ENCODE assay signal across 16 cellular contexts in the genomic region with DNA sequence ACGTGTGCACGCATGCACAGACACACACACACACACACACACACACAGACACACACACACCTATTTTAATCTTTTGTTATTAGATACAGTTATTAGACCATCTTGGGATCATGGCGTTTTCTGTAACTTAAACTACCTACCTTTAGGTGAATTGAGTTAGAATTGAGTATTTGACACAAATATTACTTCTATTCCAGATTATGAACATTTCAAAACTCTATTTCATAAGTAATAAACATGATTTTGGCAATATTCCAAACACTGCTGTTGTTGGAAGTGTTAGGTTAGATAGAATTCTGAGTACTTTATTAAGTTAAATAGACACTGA.
DNase-seq lines count a peak whose midpoint lies in the region; ATAC-seq and TF ChIP-seq lines count a peak whose summit lies in the region.
"Had no signal": no experiment of that assay in that cellular context is flagged by ENCODE, and none has a peak within 500 bp of the region (broad histone marks: within the 10 kb centered on the region; RNA-seq: fewer than 3 reads in every experiment).

No MANE protein-coding gene starts in this region.

- H3K27ac Mint-ChIP-seq in CD14-positive monocyte: no peak overlapping the region
- no peak overlapping the region for H3K27ac Mint-ChIP-seq in chondrocyte (ENCODE audit: unreplicated experiment)
- H3K27ac Mint-ChIP-seq: CD8-positive, alpha-beta memory T cell; T-cell had no signal

- H3K4me3 Mint-ChIP-seq in CD14-positive monocyte (no peak overlapping the region), chondrocyte (ENCODE audit: unreplicated experiment) (no peak overlapping the region)
- H3K4me3 Mint-ChIP-seq: CD8-positive, alpha-beta memory T cell; T-cell had no signal

- intact Hi-C loops in CD14-positive monocyte (cut with micrococcal nuclease): loop anchor here in 1 of 2 donors (5.0 kb wide), 1 partner anchor 169 kb away; no protein-coding TSS in a partner anchor
- intact Hi-C loops in Panc1 (cut with micrococcal nuclease; ENCODE audit: unreplicated experiment): no loop called here

- H3K9me3 Mint-ChIP-seq in CD14-positive monocyte (peaks cover 0 to 5% (median 3%) of the 10 kb centered on the region in 7 donors), chondrocyte (ENCODE audit: low read depth) (peaks cover 12% of the 10 kb centered on the region)

- POLR2A ChIA-PET in Panc1 (lab: Charles Lee) (interaction anchor here (0.6 kb wide), 1 partner anchor 167 kb away, joined by 3 read pairs; no protein-coding TSS in a partner anchor), GM10248 (lab: Yijun Ruan, JAX) (no interaction called here)

- H3K4me1 Mint-ChIP-seq in CD14-positive monocyte (peaks cover 7% of the 10 kb centered on the region), chondrocyte (ENCODE audit: low read depth) (no peaks in the 10 kb centered on the region)
- H3K4me1 Mint-ChIP-seq: CD8-positive, alpha-beta memory T cell; T-cell had no signal

- DNase-seq in CD14-positive monocyte (ENCODE audit: low spot score) (no peak), Panc1 (ENCODE audit: low read depth, low spot score) (no peak), chondrocyte (ENCODE audit: low spot score) (no peak), ecto neural progenitor cell (ENCODE audit: low spot score) (no peak), GM10248 (ENCODE audit: extremely low spot score) (no peak), NCI-H2081 (lab: John Stamatoyannopoulos, UW) (no peak)
- DNase-seq: Calu3; CD8-positive, alpha-beta memory T cell; KG1; NCI-H2029; Peyer's patch; T-cell had no signal

- TF ChIP-seq CTCF in CD14-positive monocyte (IDR thresholded peaks at IDR 0.05) (peak; percentile 4), Panc1 (IDR thresholded peaks at IDR 0.05) (peak; percentile 14; the same call in 1 of the 2 replicates), chondrocyte (IDR thresholded peaks at IDR 0.05) (peak; percentile 62), GM10248 (IDR thresholded peaks at IDR 0.05; ENCODE audit: control extremely low read depth, extremely low read depth, low read depth, missing control alignments) (no peak)

- CTCF ChIA-PET in Panc1 (lab: Charles Lee) (interaction anchor here (0.6 kb wide), 1 partner anchor 68 kb away, joined by 3 read pairs; no protein-coding TSS in a partner anchor), GM10248 (lab: Yijun Ruan, JAX) (no interaction called here)

- ATAC-seq in Panc1 (no peak), GM19035 (IDR thresholded peaks at IDR 0.05; ENCODE audit: unreplicated experiment) (no peak)
- ATAC-seq: T-cell had no signal

- H3K36me3 ChIP-seq in Panc1 (ENCODE audit: control insufficient read depth, insufficient read depth, low read length): no peaks in the 10 kb centered on the region

- H3K27ac ChIP-seq in Panc1 (ENCODE audit: low read length): no peak overlapping the region
- H3K27ac ChIP-seq: BLaER1 treated with 17β-estradiol and CSF1 and Interleukin-3, amounts not matched to agents 10 nM and 100 nM; HL-60; SJCRH30 had no signal

- no peaks in the 10 kb centered on the region for H3K27me3 Mint-ChIP-seq in CD14-positive monocyte (ENCODE audit: low read depth in 3 of 3)
- no peaks in the 10 kb centered on the region for H3K27me3 Mint-ChIP-seq in chondrocyte (ENCODE audit: low read depth)
- H3K27me3 Mint-ChIP-seq: CD8-positive, alpha-beta memory T cell; T-cell had no signal

- no TSS peak for BruUV-seq in Panc1 (replicated peaks; lab: Mats Ljungman, UMichigan)

- no peaks in the 10 kb centered on the region for H3K9me3 ChIP-seq in Panc1 (ENCODE audit: control insufficient read depth, insufficient read depth, low read depth, low read length)
- H3K9me3 ChIP-seq: Peyer's patch, SJCRH30 had no signal

- no peaks in the 10 kb centered on the region for H3K27me3 ChIP-seq in Panc1 (ENCODE audit: control insufficient read depth, insufficient read depth, low read length)
- H3K27me3 ChIP-seq: BLaER1 treated with 17β-estradiol and CSF1 and Interleukin-3, amounts not matched to agents 10 nM and 100 nM; Peyer's patch; SJCRH30 had no signal

- no peak overlapping the region for H3K4me3 ChIP-seq in Panc1 (ENCODE audit: low read depth in 2 of 2, low read length in 2 of 2)
- H3K4me3 ChIP-seq: BLaER1 treated with 17β-estradiol and CSF1 and Interleukin-3, amounts not matched to agents 10 nM and 100 nM; Peyer's patch; SJCRH30 had no signal

- H3K36me3 Mint-ChIP-seq in CD14-positive monocyte (peaks cover 18 to 36% of the 10 kb centered on the region in 2 donors), chondrocyte (ENCODE audit: low read depth) (peaks cover 5% of the 10 kb centered on the region)

- H3K4me1 ChIP-seq in Panc1 (ENCODE audit: control insufficient read depth, insufficient read depth, low read length): no peaks in the 10 kb centered on the region
- H3K4me1 ChIP-seq: BLaER1 treated with 17β-estradiol and CSF1 and Interleukin-3, amounts not matched to agents 10 nM and 100 nM; SJCRH30 had no signal

- in situ Hi-C loops in Panc1 (cut with HindIII; ENCODE audit: low pct_unique_long_range_greater_than_20kb, low sequenced_read_pairs): no loop called here
